ENCODE assay signal across 15 cellular contexts in genomic region chrX:47723083-47723482, GRCh38.
"Had no signal": no experiment of that assay in that cellular context is flagged by ENCODE, and none has a peak within 500 bp of the region (broad histone marks: within the 10 kb centered on the region; RNA-seq: fewer than 3 reads in every experiment).

No MANE protein-coding gene starts in this region.

- DNase-seq: activated CD4-positive, CD25-positive, alpha-beta regulatory T cell; activated CD4-positive, CD25-positive, alpha-beta regulatory T cell treated with anti-CD3 and anti-CD28 coated beads, Interleukin-2, amount 50 U/mL, for 72 hours; activated CD8-positive, alpha-beta memory T cell treated with anti-CD3 and anti-CD28 coated beads, Interleukin-2, amount 50 U/mL, for 4 hours; activated T-cell treated with anti-CD3 and anti-CD28 coated beads, Interleukin-2, amount 50 U/mL, for 1 hour; amniotic stem cell; anterior cingulate cortex; brain microvascular endothelial cell; dorsolateral prefrontal cortex; effector memory CD4-positive, alpha-beta T cell; foreskin fibroblast; head of caudate nucleus had no signal

- H3K27me3 ChIP-seq: brain microvascular endothelial cell had no signal

- H3K4me3 ChIP-seq: coronary artery, dorsolateral prefrontal cortex had no signal

- H3K36me3 ChIP-seq: brain microvascular endothelial cell had no signal

- H3K27ac ChIP-seq: brain microvascular endothelial cell, coronary artery, dorsolateral prefrontal cortex had no signal

- ATAC-seq: activated CD8-positive, alpha-beta memory T cell treated with anti-CD3 and anti-CD28 coated beads, Interleukin-2, amount 10 ng/mL, durations not matched to agents 7 days and 5 days; activated CD8-positive, alpha-beta T cell treated with anti-CD3 and anti-CD28 coated beads, Interleukin-2, amount 10 ng/mL, durations not matched to agents 7 days and 5 days; esophagus mucosa had no signal
